In the genomic region with DNA sequence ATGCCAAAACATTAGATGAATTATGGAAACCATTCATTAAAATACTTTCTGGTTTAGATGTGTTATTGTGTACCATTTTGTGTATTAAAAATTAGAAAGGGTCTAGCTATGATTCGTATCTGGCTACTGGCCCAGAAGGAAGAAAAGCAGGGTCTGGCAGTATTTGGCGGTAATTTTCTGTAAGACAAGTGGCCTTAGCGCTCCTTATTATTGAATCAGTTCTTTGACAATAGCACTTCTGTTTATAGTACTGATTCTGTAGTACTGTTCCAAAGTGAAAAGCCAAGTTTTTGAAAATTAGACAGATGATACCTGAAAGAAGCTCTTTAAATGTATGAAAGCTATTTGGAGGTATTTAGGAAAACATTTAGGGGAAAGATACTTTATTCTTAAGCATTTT, we compare ENCODE assay signal across 13 cellular contexts.
"Had no signal": no experiment of that assay in that cellular context is flagged by ENCODE, and none has a peak within 500 bp of the region (broad histone marks: within the 10 kb centered on the region; RNA-seq: fewer than 3 reads in every experiment).

No MANE protein-coding gene starts in this region.

- H3K36me3 ChIP-seq: ovary, upper lobe of left lung had no signal

- H3K9me3 ChIP-seq: ovary, upper lobe of left lung had no signal

- H3K4me2 ChIP-seq: hepatocyte had no signal

- H3K27ac ChIP-seq: hepatocyte, ovary, upper lobe of left lung had no signal

- H3K4me3 ChIP-seq: hepatocyte, ovary, upper lobe of left lung had no signal

- ATAC-seq: activated CD4-positive, CD25-positive, alpha-beta regulatory T cell treated with anti-CD3 and anti-CD28 coated beads, Interleukin-2, amount 50 U/mL, for 24 hours; activated CD8-positive, alpha-beta memory T cell treated with anti-CD3 and anti-CD28 coated beads, Interleukin-2, amount 10 ng/mL, durations not matched to agents 7 days and 5 days had no signal

- DNase-seq: activated CD4-positive, alpha-beta T cell treated with anti-CD3 and anti-CD28 coated beads, Interleukin-2, amount 50 U/mL, for 4 hours; activated CD8-positive, alpha-beta memory T cell treated with anti-CD3 and anti-CD28 coated beads, Interleukin-2, amount 10 ng/mL, durations not matched to agents 7 days and 5 days; activated effector memory CD4-positive, alpha-beta T cell treated with Interleukin-2 at 50 U/mL for 16 hours; activated T-cell treated with anti-CD3 and anti-CD28 coated beads, Interleukin-2, amount 50 U/mL, for 24 hours; amniotic stem cell; cortex of kidney; erythroblast; mesendoderm; ovary; stimulated activated CD4-positive, alpha-beta T cell treated with anti-CD3 and anti-CD28 coated beads, Interleukin-4, amount 100 ng/mL, for 24 hours; upper lobe of left lung had no signal
